Comparison of ENCODE assay signal across 22 cellular contexts in genomic region chr1:35053433-35053832, GRCh38. TPM values are rescaled to one million over a fixed set of nuclear protein-coding genes. Genes with fewer than 3 reads are reported as not detected.
A peak's percentile ranks its signal among the peaks of the same experiment; 100 is the strongest.
DNase-seq lines count a peak whose midpoint lies in the region; ATAC-seq, FAIRE-seq and TF ChIP-seq lines count a peak whose summit lies in the region.
"Had no signal": no experiment of that assay in that cellular context is flagged by ENCODE, and none has a peak within 500 bp of the region (broad histone marks: within the 10 kb centered on the region; RNA-seq: fewer than 3 reads in every experiment).

No MANE protein-coding gene starts in this region.

- no peak for FAIRE-seq in HepG2 (lab: Jason Lieb, UNC)
- FAIRE-seq: A204.1, D721Med, G401.6, GM12892, GM19239 had no signal

- TF ChIP-seq POLR2A in HepG2 (IDR thresholded peaks at IDR 0.05; ENCODE audit: insufficient read depth in 1 of 2, low read depth in 2 of 2, low read length in 2 of 2): no peak
- no peak for TF ChIP-seq POLR2A in right lobe of liver (IDR thresholded peaks at IDR 0.05)
- TF ChIP-seq POLR2A in esophagus muscularis mucosa (IDR thresholded peaks at IDR 0.05; ENCODE audit: low read depth): no peak
- no peak for TF ChIP-seq POLR2A in transverse colon (IDR thresholded peaks at IDR 0.05)
- TF ChIP-seq POLR2A in thyroid gland (IDR thresholded peaks at IDR 0.05): no peak

- intact Hi-C loops in HepG2 (cut with micrococcal nuclease; ENCODE audit: unreplicated experiment) (no loop called here), right lobe of liver (cut with DNase I) (no loop called here), esophagus muscularis mucosa (cut with DNase I) (no loop called here), transverse colon (cut with DNase I; ENCODE audit: low total_unique reads) (no loop called here), thyroid gland (cut with DNase I) (no loop called here)

- TF ChIP-seq EP300 in HepG2 (IDR thresholded peaks at IDR 0.05; ENCODE audit: low read depth in 2 of 2, low read length in 2 of 2) (no peak), HepG2 (CRISPR knock-in tag; IDR thresholded peaks at IDR 0.05; ENCODE audit: borderline replicate concordance) (no peak), esophagus muscularis mucosa (IDR thresholded peaks at IDR 0.05) (no peak), transverse colon (IDR thresholded peaks at IDR 0.05; ENCODE audit: low read depth) (no peak)

- in situ Hi-C loops in HepG2 (cut with HindIII; ENCODE audit: extremely low pct_ligation_motif_present, low pct_unique_long_range_greater_than_20kb) (no loop called here), transverse colon (cut with MboI; ENCODE audit: low pct_ligation_motif_present in 1 of 4, low pct_unique_long_range_greater_than_20kb in 1 of 4, low sequenced_read_pairs in 3 of 4) (no loop called here)

- H3K9ac ChIP-seq in HepG2 (ENCODE audit: insufficient read depth, low read depth, low read length): no peak overlapping the region
- H3K9ac ChIP-seq: BLaER1 treated with 17β-estradiol and CSF1 and Interleukin-3, amounts not matched to agents 10 nM and 100 nM had no signal

- H4K20me1 ChIP-seq in HepG2 (ENCODE audit: insufficient read depth, low read length): no peaks in the 10 kb centered on the region
- H4K20me1 ChIP-seq: BLaER1 treated with 17β-estradiol and CSF1 and Interleukin-3, amounts not matched to agents 10 nM and 100 nM had no signal

- WGBS in HepG2 (ENCODE audit: low lambda C conversion rate): 17% methylated on average over 3 of the region's 3 CpGs
- 58% methylated on average over 2 of the region's 3 CpGs for WGBS in right lobe of liver (ENCODE audit: insufficient coverage, low coverage, low lambda C conversion rate, missing lambda C conversion rate)
- WGBS in esophagus muscularis mucosa: 88% methylated on average over 3 of the region's 3 CpGs
- WGBS in transverse colon (ENCODE audit: low coverage in 1 of 2), 2 donors: 83 to 100% methylated on average over 1 to 3 of the region's 3 CpGs
- 92 to 93% methylated on average over 3 of the region's 3 CpGs for WGBS in thyroid gland, 2 donors

- H2AFZ ChIP-seq in HepG2 (ENCODE audit: low read length): no peak overlapping the region

- H3K4me1 ChIP-seq in HepG2 (ENCODE audit: insufficient read depth, low read length) (peaks cover 9% of the 10 kb centered on the region), right lobe of liver (no peaks in the 10 kb centered on the region), HEK293 (ENCODE audit: control insufficient read depth, insufficient read depth, low read length) (no peaks in the 10 kb centered on the region), esophagus muscularis mucosa (no peaks in the 10 kb centered on the region), transverse colon (no peaks in the 10 kb centered on the region), thyroid gland (no peaks in the 10 kb centered on the region)
- H3K4me1 ChIP-seq: BLaER1 treated with 17β-estradiol and CSF1 and Interleukin-3, amounts not matched to agents 10 nM and 100 nM; Caco-2 had no signal

- TF ChIP-seq CTCF in HepG2 (CRISPR knock-in tag; IDR thresholded peaks at IDR 0.05): no peak
- TF ChIP-seq CTCF in right lobe of liver (IDR thresholded peaks at IDR 0.05): no peak
- TF ChIP-seq CTCF in HEK293 (tag by site-specific recombination; IDR thresholded peaks at IDR 0.05): no peak
- no peak for TF ChIP-seq CTCF in esophagus muscularis mucosa (IDR thresholded peaks at IDR 0.05)
- TF ChIP-seq CTCF in transverse colon (IDR thresholded peaks at IDR 0.05): no peak
- no peak for TF ChIP-seq CTCF in thyroid gland (IDR thresholded peaks at IDR 0.05)

- peak overlapping the region; percentile 23; the same call in 1 of the 2 replicates for H3K4me2 ChIP-seq in HepG2 (ENCODE audit: low read depth, low read length)
- H3K4me2 ChIP-seq: BLaER1 treated with 17β-estradiol and CSF1 and Interleukin-3, amounts not matched to agents 10 nM and 100 nM had no signal

- H3K27me3 ChIP-seq in HepG2 (ENCODE audit: control insufficient read depth in 1 of 2, insufficient read depth in 2 of 2, low read length in 2 of 2): 0 out of 5 replicates have a peak, but pooled peaks cover 0 to 4% of the 10 kb centered on the region in 2 experiments
- no peaks in the 10 kb centered on the region for H3K27me3 ChIP-seq in right lobe of liver
- H3K27me3 ChIP-seq in esophagus muscularis mucosa: peaks cover 0 to 5% (median 0%) of the 10 kb centered on the region in 4 donors
- H3K27me3 ChIP-seq in transverse colon: no peaks in the 10 kb centered on the region
- H3K27me3 ChIP-seq in thyroid gland: no peaks in the 10 kb centered on the region
- H3K27me3 ChIP-seq: BLaER1 treated with 17β-estradiol and CSF1 and Interleukin-3, amounts not matched to agents 10 nM and 100 nM had no signal

- POLR2A ChIA-PET in HepG2 (lab: Yijun Ruan, JAX) (no interaction called here), HEK293 (lab: Yijun Ruan, JAX) (no interaction called here)

- H3K79me2 ChIP-seq in HepG2 (ENCODE audit: insufficient read depth, low read length): no peaks in the 10 kb centered on the region

- H3K9me3 ChIP-seq in HepG2 (ENCODE audit: low read length) (no peaks in the 10 kb centered on the region), right lobe of liver (no peaks in the 10 kb centered on the region), HEK293 (ENCODE audit: control insufficient read depth, insufficient read depth, low read depth, low read length) (no peaks in the 10 kb centered on the region), esophagus muscularis mucosa (no peaks in the 10 kb centered on the region), transverse colon (no peaks in the 10 kb centered on the region), thyroid gland (no peaks in the 10 kb centered on the region)
- H3K9me3 ChIP-seq: Caco-2 had no signal

- DNase-seq in HepG2 (ENCODE audit: low spot score) (peak; percentile 6), right lobe of liver (no peak), esophagus muscularis mucosa (ENCODE audit: extremely low spot score) (peak; percentile 50), transverse colon (no peak), NCI-H1105 treated with DMSO at 0.1 percent for 48 hours (lab: John Stamatoyannopoulos, UW) (no peak), thyroid gland (no peak)
- DNase-seq: 8988T; AML-193; Caco-2; Calu3; CD4-positive, alpha-beta T cell; CD8-positive, alpha-beta T cell; DMS79 treated with DMSO at 0.1 percent for 48 hours; GF-D8 had no signal

- ATAC-seq in HepG2 (peak; percentile 56), right lobe of liver (no peak)
- ATAC-seq: CD8-positive, alpha-beta T cell had no signal

- H3K27ac ChIP-seq in HepG2 (ENCODE audit: extremely low read length, insufficient read depth, low read length) (no peak overlapping the region), right lobe of liver (no peak overlapping the region), HEK293 (ENCODE audit: extremely low read depth, low read depth, low read length) (no peak overlapping the region), esophagus muscularis mucosa (replicated peaks in 1 of 4) (no peak overlapping the region), transverse colon (no peak overlapping the region), thyroid gland (no peak overlapping the region)
- H3K27ac ChIP-seq: BLaER1 treated with 17β-estradiol and CSF1 and Interleukin-3, amounts not matched to agents 10 nM and 100 nM; C4-2B had no signal

- no peak for TF ChIP-seq RAD21 in HepG2 (CRISPR knock-in tag; IDR thresholded peaks at IDR 0.05)

- BruUV-seq in HepG2 (replicated peaks; lab: Mats Ljungman, UMichigan): no TSS peak

- CTCF ChIA-PET in HepG2 (lab: Yijun Ruan, JAX; ENCODE audit: low intra/inter-chr PET ratio, low total read pairs) (no interaction called here), HEK293 (lab: Yijun Ruan, JAX) (no interaction called here)

- H3K36me3 ChIP-seq in HepG2 (replicated peaks in 1 of 2; ENCODE audit: control insufficient read depth in 1 of 2, insufficient read depth in 2 of 2, low read length in 2 of 2) (no peaks in the 10 kb centered on the region), right lobe of liver (no peaks in the 10 kb centered on the region), HEK293 (ENCODE audit: control insufficient read depth in 2 of 2, insufficient read depth in 1 of 2, low read length in 2 of 2) (no peaks in the 10 kb centered on the region), esophagus muscularis mucosa (no peaks in the 10 kb centered on the region), transverse colon (no peaks in the 10 kb centered on the region), thyroid gland (no peaks in the 10 kb centered on the region)
- H3K36me3 ChIP-seq: BLaER1 treated with 17β-estradiol and CSF1 and Interleukin-3, amounts not matched to agents 10 nM and 100 nM had no signal

- H3K4me3 ChIP-seq in HepG2 (replicated peaks in 1 of 3; ENCODE audit: insufficient read depth in 1 of 3, low read depth in 2 of 3, low read length in 3 of 3): no peak overlapping the region
- H3K4me3 ChIP-seq in right lobe of liver: no peak overlapping the region
- no peak overlapping the region for H3K4me3 ChIP-seq in HEK293 (ENCODE audit: low read depth, low read length)
- H3K4me3 ChIP-seq in esophagus muscularis mucosa: no peak overlapping the region
- no peak overlapping the region for H3K4me3 ChIP-seq in transverse colon
- H3K4me3 ChIP-seq in thyroid gland (replicated peaks in 1 of 3): no peak overlapping the region
- H3K4me3 ChIP-seq: BLaER1 treated with 17β-estradiol and CSF1 and Interleukin-3, amounts not matched to agents 10 nM and 100 nM had no signal

RNA-seq across cellular contexts. Expression of gene ZMYM6, which starts 21.7 kb away (rescaled TPM):
- total RNA-seq in HepG2 (2016; rRNA removed; fragmentation: Illumina TruSeq; extraction: Trizol) (8.5 and 10.3 TPM in 2 replicates), right lobe of liver (1 to 10 TPM; 4.6 to 8.0 (median 6.7) TPM), esophagus muscularis mucosa (10 to 100 TPM in 3 of 4 donors, 1 to 10 TPM in 1; 9.5 to 17.0 (median 14.3) TPM), transverse colon (10 to 100 TPM in 3 of 4 donors, 1 to 10 TPM in 1; 9.0 to 39.4 (median 24.1) TPM), thyroid gland (10 to 100 TPM; 26.0 to 33.0 (median 27.5) TPM)
- 2.2 and 2.5 TPM in 2 replicates for total RNA-seq in HepG2 (2016; cell fraction: cytosol; rRNA removed; fragmentation: Illumina TruSeq; extraction: Trizol; ENCODE audit: low read depth)
- 9.8 TPM in 2 replicates for total RNA-seq in HepG2 (2016; cell fraction: insoluble cytoplasmic fraction; rRNA removed; fragmentation: Illumina TruSeq; extraction: Trizol)
- 5.7 and 6.8 TPM in 2 replicates for total RNA-seq in HepG2 (2016; cell fraction: membrane; rRNA removed; fragmentation: Illumina TruSeq; extraction: Trizol)
- 13.6 and 17.6 TPM in 2 replicates for total RNA-seq in HepG2 (2016; cell fraction: nucleus; rRNA removed; fragmentation: Illumina TruSeq; extraction: Trizol)
- polyA plus RNA-seq in HepG2 (2011; rRNA removed): 9.4 and 10.2 TPM in 2 replicates
- 2.0 and 2.9 TPM in 2 replicates for polyA plus RNA-seq in HepG2 (2011; cell fraction: cytosol; rRNA removed)
- polyA plus RNA-seq in HepG2 (2011; cell fraction: nucleus; rRNA removed): 18.1 and 19.2 TPM in 2 replicates
- polyA plus RNA-seq in HepG2 (2012): 5.6 and 7.6 TPM in 2 replicates
- 0.80 and 0.97 TPM in 2 replicates for polyA plus RNA-seq in HepG2 (2016; cell fraction: cytosol; fragmentation: Illumina TruSeq; extraction: Trizol; ENCODE audit: low read depth)
- 9.6 and 11.3 TPM in 2 replicates for polyA plus RNA-seq in HepG2 (2016; cell fraction: insoluble cytoplasmic fraction; fragmentation: Illumina TruSeq; extraction: Trizol; ENCODE audit: low read depth)
- 2.5 and 2.9 TPM in 2 replicates for polyA plus RNA-seq in HepG2 (2016; cell fraction: membrane; fragmentation: Illumina TruSeq; extraction: Trizol; ENCODE audit: low read depth)
- 19.8 and 21.8 TPM in 2 replicates for polyA plus RNA-seq in HepG2 (2016; cell fraction: nucleus; fragmentation: Illumina TruSeq; extraction: Trizol; ENCODE audit: insufficient read depth, low read depth)
- polyA minus RNA-seq in HepG2 (2011; rRNA and poly(A)+ RNA removed; ENCODE audit: low replicate concordance): 23.2 and 29.3 TPM in 2 replicates
- 1.6 and 3.4 TPM in 2 replicates for polyA minus RNA-seq in HepG2 (2011; cell fraction: cytosol; rRNA and poly(A)+ RNA removed)
- polyA minus RNA-seq in HepG2 (2011; cell fraction: nucleus; rRNA and poly(A)+ RNA removed): 33.5 and 37.8 TPM in 2 replicates

RNA-seq across cellular contexts. Expression of gene ZMYM1, which starts 25.8 kb away (rescaled TPM):
- total RNA-seq in HepG2 (2016; rRNA removed; fragmentation: Illumina TruSeq; extraction: Trizol) (16.2 and 22.8 TPM in 2 replicates), right lobe of liver (10 to 100 TPM in 1 of 6 experiments, 1 to 10 TPM in 5; 6.7 to 10.4 (median 7.6) TPM), esophagus muscularis mucosa (10 to 100 TPM in 3 of 4 donors, 1 to 10 TPM in 1; 7.3 to 19.1 (median 14.5) TPM), transverse colon (10 to 100 TPM in 3 of 4 donors, 1 to 10 TPM in 1; 3.7 to 19.7 (median 13.5) TPM), thyroid gland (10 to 100 TPM; 16.9 to 21.0 (median 19.2) TPM)
- 26.4 and 28.7 TPM in 2 replicates for total RNA-seq in HepG2 (2016; cell fraction: cytosol; rRNA removed; fragmentation: Illumina TruSeq; extraction: Trizol; ENCODE audit: low read depth)
- total RNA-seq in HepG2 (2016; cell fraction: insoluble cytoplasmic fraction; rRNA removed; fragmentation: Illumina TruSeq; extraction: Trizol): 16.4 and 24.0 TPM in 2 replicates
- 14.5 and 14.6 TPM in 2 replicates for total RNA-seq in HepG2 (2016; cell fraction: membrane; rRNA removed; fragmentation: Illumina TruSeq; extraction: Trizol)
- 13.6 and 17.9 TPM in 2 replicates for total RNA-seq in HepG2 (2016; cell fraction: nucleus; rRNA removed; fragmentation: Illumina TruSeq; extraction: Trizol)
- polyA plus RNA-seq in HepG2 (2011; rRNA removed): 8.5 and 10.0 TPM in 2 replicates
- polyA plus RNA-seq in HepG2 (2011; cell fraction: cytosol; rRNA removed): 2.8 and 3.6 TPM in 2 replicates
- polyA plus RNA-seq in HepG2 (2011; cell fraction: nucleus; rRNA removed): 7.3 and 9.6 TPM in 2 replicates
- polyA plus RNA-seq in HepG2 (2012): 2.9 and 5.4 TPM in 2 replicates
- 0.18 and 0.41 TPM in 2 replicates for polyA plus RNA-seq in HepG2 (2016; cell fraction: cytosol; fragmentation: Illumina TruSeq; extraction: Trizol; ENCODE audit: low read depth)
- 8.4 and 8.8 TPM in 2 replicates for polyA plus RNA-seq in HepG2 (2016; cell fraction: insoluble cytoplasmic fraction; fragmentation: Illumina TruSeq; extraction: Trizol; ENCODE audit: low read depth)
- polyA plus RNA-seq in HepG2 (2016; cell fraction: membrane; fragmentation: Illumina TruSeq; extraction: Trizol; ENCODE audit: low read depth): 1.1 TPM in 2 replicates
- polyA plus RNA-seq in HepG2 (2016; cell fraction: nucleus; fragmentation: Illumina TruSeq; extraction: Trizol; ENCODE audit: insufficient read depth, low read depth): 18.2 and 21.2 TPM in 2 replicates
- 11.9 and 27.4 TPM in 2 replicates for polyA minus RNA-seq in HepG2 (2011; rRNA and poly(A)+ RNA removed; ENCODE audit: low replicate concordance)
- 7.4 and 9.1 TPM in 2 replicates for polyA minus RNA-seq in HepG2 (2011; cell fraction: cytosol; rRNA and poly(A)+ RNA removed)
- polyA minus RNA-seq in HepG2 (2011; cell fraction: nucleus; rRNA and poly(A)+ RNA removed): 18.0 and 22.3 TPM in 2 replicates

Comparison
In these comparisons a context has a peak if more than half of its experiments do, and no peak if none do; other contexts are left out.
1. DNase-seq: peak in HepG2 (single experiment) and esophagus muscularis mucosa (single experiment); none in right lobe of liver (0 of 3), transverse colon (single experiment), NCI-H1105 treated with DMSO at 0.1 percent for 48 hours (single experiment) and thyroid gland (0 of 2).
2. Of the 63 proteins assayed by ChIP-seq in both HepG2 and HEK293: peak only in HepG2: none; only in HEK293: ATF2; in both: none; in neither: 62.